In genomic region chr1:68827261-68827660, GRCh38 we compare ENCODE assay signal across 31 cellular contexts.
"Had no signal": no experiment of that assay in that cellular context is flagged by ENCODE, and none has a peak within 500 bp of the region (broad histone marks: within the 10 kb centered on the region; RNA-seq: fewer than 3 reads in every experiment).

No MANE protein-coding gene starts in this region.

- DNase-seq: activated effector memory CD4-positive, alpha-beta T cell treated with anti-CD3 and anti-CD28 coated beads, Interleukin-2, amount 50 U/mL, for 16 hours; activated effector memory CD4-positive, alpha-beta T cell treated with Interleukin-2 at 50 U/mL for 16 hours; activated gamma-delta T cell; activated gamma-delta T cell treated with Interleukin-2 at 50 U/mL for 16 hours; activated naive CD4-positive, alpha-beta T cell; activated naive CD4-positive, alpha-beta T cell treated with anti-CD3 and anti-CD28 coated beads for 36 hours; activated naive CD4-positive, alpha-beta T cell treated with anti-CD3 and anti-CD28 coated beads, Interleukin-2, amount 10 ng/mL, durations not matched to agents 7 days and 5 days; activated naive CD4-positive, alpha-beta T cell treated with anti-CD3 and anti-CD28 coated beads, Interleukin-2, amount 50 U/mL, for 16 hours; activated naive CD4-positive, alpha-beta T cell treated with Interleukin-2 at 50 U/mL for 16 hours; activated naive CD8-positive, alpha-beta T cell treated with anti-CD3 and anti-CD28 coated beads for 36 hours; activated naive CD8-positive, alpha-beta T cell treated with anti-CD3 and anti-CD28 coated beads, Interleukin-2, amount 10 ng/mL, durations not matched to agents 7 days and 5 days; activated naive CD8-positive, alpha-beta T cell treated with anti-CD3 and anti-CD28 coated beads, Interleukin-2, amount 50 U/mL, for 24 hours; activated T-cell treated with anti-CD3 and anti-CD28 coated beads, Interleukin-2, amount 50 U/mL, for 24 hours; activated T-cell treated with anti-CD3 and anti-CD28 coated beads, Interleukin-2, amount 50 U/mL, for 4 hours; activated T-cell treated with anti-CD3 and anti-CD28 coated beads, Interleukin-2, amount 50 U/mL, for 48 hours; activated T-cell treated with anti-CD3 and anti-CD28 coated beads, Interleukin-2, amount 50 U/mL, for 72 hours; adrenal gland; amniotic stem cell; amygdala; anterior cingulate cortex; aorta; body of pancreas; brain microvascular endothelial cell; caudate nucleus; central memory CD4-positive, alpha-beta T cell; cerebellar nuclear complex had no signal

- H3K36me3 ChIP-seq: adrenal gland, ascending aorta, brain microvascular endothelial cell, breast epithelium, cardiac muscle cell had no signal

- H3K4me1 ChIP-seq: adrenal gland, ascending aorta, body of pancreas, breast epithelium had no signal

- H3K9me3 ChIP-seq: adrenal gland had no signal

- ATAC-seq: activated naive CD4-positive, alpha-beta T cell treated with anti-CD3 and anti-CD28 coated beads, Interleukin-2, amount 50 U/mL, for 72 hours; activated naive CD8-positive, alpha-beta T cell treated with anti-CD3 and anti-CD28 coated beads, Interleukin-2, amount 50 U/mL, for 24 hours; activated T-cell treated with anti-CD3 and anti-CD28 coated beads, Interleukin-2, amount 50 U/mL, for 4 hours; activated T-cell treated with anti-CD3 and anti-CD28 coated beads, Interleukin-2, amount 50 U/mL, for 72 hours; activated T-helper 17 cell treated with anti-CD3 and anti-CD28 coated beads, Interleukin-2, amount 50 U/mL, for 72 hours; body of pancreas had no signal

- H3K4me3 ChIP-seq: adrenal gland, ascending aorta, body of pancreas, breast epithelium, cardiac muscle cell had no signal

- H3K27me3 ChIP-seq: adrenal gland, ascending aorta, body of pancreas, brain microvascular endothelial cell, breast epithelium, cardiac muscle cell had no signal

- H3K27ac ChIP-seq: adrenal gland, ascending aorta, body of pancreas, brain microvascular endothelial cell, breast epithelium, cardiac muscle cell had no signal
